Comparison of ENCODE assay signal across 17 cellular contexts in the genomic region with DNA sequence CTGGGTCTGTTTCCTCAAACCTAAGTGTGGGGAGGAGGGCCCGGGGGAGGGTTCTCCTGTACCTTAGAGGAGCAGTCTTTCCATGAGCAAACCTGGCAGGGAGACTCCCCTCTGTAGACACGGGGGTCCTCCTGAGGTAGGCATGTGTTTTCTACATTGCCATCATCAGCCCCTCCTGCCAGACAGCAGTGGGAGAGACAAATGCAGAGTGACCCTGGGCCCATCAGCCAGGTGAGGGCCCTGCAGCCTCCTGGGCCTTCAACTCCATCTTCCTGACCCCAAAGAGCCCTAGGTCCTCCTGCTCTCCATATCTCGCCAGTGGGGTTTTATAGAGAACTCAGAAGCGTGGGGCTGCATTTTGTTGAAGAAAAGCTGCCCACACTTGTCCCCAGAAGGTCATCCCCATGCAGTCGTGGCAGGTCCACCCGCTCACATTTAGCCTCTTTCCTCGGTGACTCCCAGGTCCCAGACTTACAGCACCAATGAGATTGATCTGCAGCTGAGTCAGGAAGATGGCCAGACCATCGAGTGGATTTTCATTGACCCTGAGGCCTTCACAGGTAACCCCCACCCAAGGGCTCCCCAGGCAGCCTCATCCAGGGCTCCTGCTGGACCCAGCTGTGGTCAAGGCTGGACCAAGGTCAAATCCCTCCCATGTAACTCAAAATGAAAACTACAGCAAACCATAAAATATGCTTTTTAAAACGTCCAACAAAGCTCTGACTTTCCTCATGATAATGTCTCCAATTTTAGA. TPM values are rescaled to one million over a fixed set of nuclear protein-coding genes. Genes with fewer than 3 reads are reported as not detected.
"Had no signal": no experiment of that assay in that cellular context is flagged by ENCODE, and none has a peak within 500 bp of the region (broad histone marks: within the 10 kb centered on the region; RNA-seq: fewer than 3 reads in every experiment).

No MANE protein-coding gene starts in this region.

- H3K4me3 ChIP-seq: adrenal gland, left lung, right atrium auricular region, smooth muscle cell, testis had no signal

- H3K4me2 ChIP-seq: smooth muscle cell had no signal

- H3K4me1 ChIP-seq: adrenal gland, testis had no signal

- ATAC-seq: esophagus mucosa, left lung had no signal

- H3K36me3 ChIP-seq: adrenal gland, left lung had no signal

- H3K27me3 ChIP-seq: right atrium auricular region, testis had no signal

- H3K9me3 ChIP-seq: adrenal gland, left lung, right atrium auricular region, testis had no signal

- DNase-seq: activated CD4-positive, alpha-beta T cell treated with anti-CD3 and anti-CD28 coated beads, Interleukin-2, amount 10 ng/mL, durations not matched to agents 24 days and 14 days; activated naive CD4-positive, alpha-beta T cell treated with anti-CD3 and anti-CD28 coated beads, Interleukin-2, amount 50 U/mL, for 16 hours; activated T-cell treated with anti-CD3 and anti-CD28 coated beads for 4 hours; kidney; mammary epithelial cell; naive thymus-derived CD8-positive, alpha-beta T cell; nucleus accumbens; stimulated activated naive CD8-positive, alpha-beta T cell treated with anti-CD3 and anti-CD28 coated beads, Interleukin-15, amount 100 ng/mL, for 72 hours; T-helper 17 cell; testis had no signal

- H3K27ac ChIP-seq: adrenal gland, left lung, right atrium auricular region, testis had no signal

RNA-seq across cellular contexts. Expression of gene CHRNG, which starts 2.6 kb away (rescaled TPM):
- total RNA-seq: activated CD4-positive, alpha-beta T cell treated with anti-CD3 and anti-CD28 coated beads, Interleukin-2, amount 10 ng/mL, durations not matched to agents 24 days and 14 days; adrenal gland; esophagus mucosa; kidney; left lung; mammary epithelial cell; mononuclear cell; naive thymus-derived CD8-positive, alpha-beta T cell; right atrium auricular region; smooth muscle cell; T-helper 17 cell; testis had no signal

RNA-seq across cellular contexts. Expression of gene CHRND, which starts 16.2 kb away (rescaled TPM):
- total RNA-seq: activated CD4-positive, alpha-beta T cell treated with anti-CD3 and anti-CD28 coated beads, Interleukin-2, amount 10 ng/mL, durations not matched to agents 24 days and 14 days; esophagus mucosa; kidney; left lung; mammary epithelial cell; mononuclear cell; naive thymus-derived CD8-positive, alpha-beta T cell; smooth muscle cell; T-helper 17 cell had no signal

RNA-seq across cellular contexts. Expression of gene PRSS56, which starts 21.9 kb away (rescaled TPM):
- total RNA-seq: activated CD4-positive, alpha-beta T cell treated with anti-CD3 and anti-CD28 coated beads, Interleukin-2, amount 10 ng/mL, durations not matched to agents 24 days and 14 days; esophagus mucosa; kidney; left lung; mammary epithelial cell; mononuclear cell; naive thymus-derived CD8-positive, alpha-beta T cell; smooth muscle cell; T-helper 17 cell; urinary bladder had no signal
